11 cellular contexts compared by ENCODE assay signal in genomic region chr20:38043512-38044300, GRCh38. TPM values are rescaled to one million over a fixed set of nuclear protein-coding genes. Genes with fewer than 3 reads are reported as not detected.
DNase-seq lines count a peak whose midpoint lies in the region; ATAC-seq and TF ChIP-seq lines count a peak whose summit lies in the region.
"Had no signal": no experiment of that assay in that cellular context is flagged by ENCODE, and none has a peak within 500 bp of the region (broad histone marks: within the 10 kb centered on the region; RNA-seq: fewer than 3 reads in every experiment).

No MANE protein-coding gene starts in this region.

- DNase-seq in activated naive CD4-positive, alpha-beta T cell treated with anti-CD3 and anti-CD28 coated beads for 36 hours: peak; percentile 42
- no peak for DNase-seq in activated naive CD4-positive, alpha-beta T cell (lab: John Stamatoyannopoulos, UW)
- peak; percentile 94 for DNase-seq in iris pigment epithelial cell (ENCODE audit: low read depth)
- no peak for DNase-seq in type B pancreatic cell (ENCODE audit: extremely low spot score, unreplicated experiment)
- no peak for DNase-seq in NCI-H1930 (lab: John Stamatoyannopoulos, UW)
- DNase-seq: CD4-positive, alpha-beta memory T cell; NCI-H524 treated with DMSO at 0.1 percent for 48 hours had no signal

- H3K27ac Mint-ChIP-seq in activated naive CD4-positive, alpha-beta T cell treated with anti-CD3 and anti-CD28 coated beads for 36 hours: no peak overlapping the region
- H3K27ac Mint-ChIP-seq in activated naive CD4-positive, alpha-beta T cell treated with anti-CD3 and anti-CD28 coated beads, Interleukin-2, amount 50 U/mL, for 24 hours: peak overlapping the region; percentile 76
- peak overlapping the region; percentile 7 for H3K27ac Mint-ChIP-seq in type B pancreatic cell
- H3K27ac Mint-ChIP-seq: natural killer cell treated with Interleukin-12 subunit alpha and Interleukin-12 subunit beta and Interleukin-15 and Interleukin-18, amount 100 ng/mL, for 72 hours had no signal

- H3K4me1 Mint-ChIP-seq in activated naive CD4-positive, alpha-beta T cell treated with anti-CD3 and anti-CD28 coated beads for 36 hours (ENCODE audit: low read depth): peaks cover 46% of the 10 kb centered on the region
- H3K4me1 Mint-ChIP-seq in activated naive CD4-positive, alpha-beta T cell treated with anti-CD3 and anti-CD28 coated beads, Interleukin-2, amount 50 U/mL, for 24 hours: peaks cover 57% of the 10 kb centered on the region
- H3K4me1 Mint-ChIP-seq in type B pancreatic cell (ENCODE audit: unreplicated experiment): peaks cover 8% of the 10 kb centered on the region

- TF ChIP-seq CTCF in type B pancreatic cell (conservative IDR thresholded peaks at IDR 0.05): no peak

- peaks cover 30% of the 10 kb centered on the region for H3K36me3 Mint-ChIP-seq in activated naive CD4-positive, alpha-beta T cell treated with anti-CD3 and anti-CD28 coated beads for 36 hours (ENCODE audit: low read depth)
- peaks cover 8% of the 10 kb centered on the region for H3K36me3 Mint-ChIP-seq in activated naive CD4-positive, alpha-beta T cell treated with anti-CD3 and anti-CD28 coated beads, Interleukin-2, amount 50 U/mL, for 24 hours
- peaks cover 35% of the 10 kb centered on the region for H3K36me3 Mint-ChIP-seq in type B pancreatic cell

- no peaks in the 10 kb centered on the region for H3K27me3 Mint-ChIP-seq in activated naive CD4-positive, alpha-beta T cell treated with anti-CD3 and anti-CD28 coated beads for 36 hours (ENCODE audit: low read depth)
- H3K27me3 Mint-ChIP-seq in activated naive CD4-positive, alpha-beta T cell treated with anti-CD3 and anti-CD28 coated beads, Interleukin-2, amount 50 U/mL, for 24 hours: no peaks in the 10 kb centered on the region
- H3K27me3 Mint-ChIP-seq in type B pancreatic cell: no peaks in the 10 kb centered on the region
- H3K27me3 Mint-ChIP-seq: CD4-positive, alpha-beta memory T cell; natural killer cell treated with Interleukin-12 subunit alpha and Interleukin-12 subunit beta and Interleukin-15 and Interleukin-18, amount 100 ng/mL, for 72 hours had no signal

- CTCF ChIA-PET in activated naive CD4-positive, alpha-beta T cell treated with anti-CD3 and anti-CD28 coated beads for 36 hours (lab: Charles Lee): interaction anchor here (0.7 to 1.3 kb wide), 4 partner anchors 14 to 444 kb away, joined by 3 to 5 read pairs (median 3); no protein-coding TSS in a partner anchor

- H3K4me3 Mint-ChIP-seq in activated naive CD4-positive, alpha-beta T cell treated with anti-CD3 and anti-CD28 coated beads for 36 hours: no peak overlapping the region
- peak overlapping the region; percentile 36 for H3K4me3 Mint-ChIP-seq in activated naive CD4-positive, alpha-beta T cell treated with anti-CD3 and anti-CD28 coated beads, Interleukin-2, amount 50 U/mL, for 24 hours
- no peak overlapping the region for H3K4me3 Mint-ChIP-seq in type B pancreatic cell
- H3K4me3 Mint-ChIP-seq: CD4-positive, alpha-beta memory T cell; natural killer cell treated with Interleukin-12 subunit alpha and Interleukin-12 subunit beta and Interleukin-15 and Interleukin-18, amount 100 ng/mL, for 72 hours had no signal

- intact Hi-C loops in activated naive CD4-positive, alpha-beta T cell treated with anti-CD3 and anti-CD28 coated beads for 36 hours (cut with micrococcal nuclease): no loop called here

- no peaks in the 10 kb centered on the region for H3K9me3 Mint-ChIP-seq in activated naive CD4-positive, alpha-beta T cell treated with anti-CD3 and anti-CD28 coated beads for 36 hours
- no peaks in the 10 kb centered on the region for H3K9me3 Mint-ChIP-seq in activated naive CD4-positive, alpha-beta T cell treated with anti-CD3 and anti-CD28 coated beads, Interleukin-2, amount 50 U/mL, for 24 hours
- H3K9me3 Mint-ChIP-seq in type B pancreatic cell: no peaks in the 10 kb centered on the region
- H3K9me3 Mint-ChIP-seq: CD4-positive, alpha-beta memory T cell; natural killer cell treated with Interleukin-12 subunit alpha and Interleukin-12 subunit beta and Interleukin-15 and Interleukin-18, amount 100 ng/mL, for 72 hours had no signal

- no peak for ATAC-seq in GM21717 (IDR thresholded peaks at IDR 0.05; ENCODE audit: unreplicated experiment)
- ATAC-seq in HG03159 (IDR thresholded peaks at IDR 0.05; ENCODE audit: unreplicated experiment): no peak

RNA-seq across cellular contexts. Expression of gene RPRD1B, which starts 10.2 kb away (rescaled TPM):
- total RNA-seq in activated naive CD4-positive, alpha-beta T cell treated with anti-CD3 and anti-CD28 coated beads for 36 hours: 10 to 100 TPM; 31.6 to 32.7 TPM
- total RNA-seq in type B pancreatic cell (ENCODE audit: low replicate concordance): 29.7 and 41.9 TPM in 2 replicates

RNA-seq across cellular contexts. Expression of gene TTI1, which starts 10.4 kb away (rescaled TPM):
- total RNA-seq in activated naive CD4-positive, alpha-beta T cell treated with anti-CD3 and anti-CD28 coated beads for 36 hours: 10 to 100 TPM; 32.8 to 36.2 TPM
- 25.1 and 43.8 TPM in 2 replicates for total RNA-seq in type B pancreatic cell (ENCODE audit: low replicate concordance)

Comparison
In these comparisons a context has a peak if more than half of its experiments do, and no peak if none do; other contexts are left out.
1. DNase-seq: peak in activated naive CD4-positive, alpha-beta T cell treated with anti-CD3 and anti-CD28 coated beads for 36 hours (single experiment) and iris pigment epithelial cell (single experiment); none in activated naive CD4-positive, alpha-beta T cell (0 of 4), type B pancreatic cell (single experiment) and NCI-H1930 (0 of 2).